Comparison of ENCODE assay signal across 16 cellular contexts in the genomic region with DNA sequence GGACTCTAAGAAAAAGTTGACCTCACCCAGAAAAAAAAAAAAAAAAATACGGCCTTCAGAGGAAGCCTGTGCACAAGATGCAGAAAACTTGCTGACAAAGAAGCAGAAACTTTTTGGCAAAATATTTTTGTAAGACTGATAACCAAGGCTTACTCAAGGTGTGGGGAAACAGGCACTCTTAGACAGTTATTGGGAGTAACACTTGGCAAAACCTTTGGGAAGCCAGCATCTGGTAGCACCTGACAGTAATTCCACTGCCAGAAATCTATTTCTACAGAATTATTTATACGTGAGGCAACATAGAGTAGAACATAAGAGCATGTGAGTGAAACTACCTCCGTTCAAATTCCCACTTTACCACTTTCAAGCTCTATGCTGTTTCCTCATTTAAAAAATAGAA. TPM values are rescaled to one million over a fixed set of nuclear protein-coding genes. Genes with fewer than 3 reads are reported as not detected.
"Had no signal": no experiment of that assay in that cellular context is flagged by ENCODE, and none has a peak within 500 bp of the region (broad histone marks: within the 10 kb centered on the region; RNA-seq: fewer than 3 reads in every experiment).

No MANE protein-coding gene starts in this region.

- H3K27ac Mint-ChIP-seq: nephron progenitor cell had no signal

- H3K4me1 Mint-ChIP-seq: nephron progenitor cell had no signal

- H3K4me3 Mint-ChIP-seq: nephron progenitor cell had no signal

- ATAC-seq: activated CD4-positive, CD25-positive, alpha-beta regulatory T cell treated with anti-CD3 and anti-CD28 coated beads, Interleukin-2, amount 50 U/mL, for 24 hours; gastroesophageal sphincter; heart right ventricle; lower lobe of right lung; right cardiac atrium; stimulated activated naive CD8-positive, alpha-beta T cell treated with anti-CD3 and anti-CD28 coated beads, Interleukin-15, Interleukin-2, amounts not matched to agents 100 U/mL and 50 U/mL, for 24 hours had no signal

- DNase-seq: activated CD4-positive, alpha-beta T cell treated with anti-CD3 and anti-CD28 coated beads, Interleukin-2, amount 50 U/mL, for 1 hour; activated naive CD4-positive, alpha-beta T cell; adrenal gland; heart right ventricle; lower lobe of right lung; nephron progenitor cell; occipital lobe; right cardiac atrium; stimulated activated CD4-positive, alpha-beta T cell treated with anti-CD3 and anti-CD28 coated beads, Interleukin-15, amount 100 ng/mL, for 24 hours; stimulated activated CD4-positive, alpha-beta T cell treated with anti-CD3 and anti-CD28 coated beads, Interleukin-4, amount 100 ng/mL, for 1 hour; stimulated activated naive CD8-positive, alpha-beta T cell treated with anti-CD3 and anti-CD28 coated beads, Interleukin-15, Interleukin-2, amounts not matched to agents 100 U/mL and 50 U/mL, for 24 hours; T-helper 9 cell; trophoblast cell had no signal

RNA-seq across cellular contexts. Expression of a gene that starts 54.2 kb away (rescaled TPM):
- total RNA-seq: SJSA1 had no signal
